ENCODE assay signal across 1 cellular context in the genomic region with DNA sequence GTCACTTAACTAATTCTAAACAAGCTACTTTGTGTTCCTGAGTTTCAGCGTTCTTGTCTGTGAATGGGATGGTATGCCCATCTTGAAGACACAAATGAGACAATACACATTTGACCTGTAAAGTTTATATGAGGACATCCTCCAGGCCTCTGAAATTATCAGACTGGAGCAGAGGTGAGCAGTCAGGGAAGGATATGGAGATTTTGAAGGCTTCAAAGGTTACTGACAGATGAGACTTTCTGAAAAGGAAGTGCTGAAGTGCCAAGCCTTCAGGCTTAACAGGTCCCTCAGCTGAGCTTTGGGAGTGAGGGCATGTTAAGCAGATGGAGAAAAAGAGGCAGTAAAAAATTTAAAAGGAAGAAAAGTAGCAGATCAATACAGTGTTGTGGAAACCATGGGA.
TF ChIP-seq lines count a peak whose summit lies in the region.

No MANE protein-coding gene starts in this region.

TF ChIP-seq in IMR-90, 13 proteins besides CTCF, POLR2A, EP300 and RAD21 (continued from another document):
- TF ChIP-seq, protein P1, sequence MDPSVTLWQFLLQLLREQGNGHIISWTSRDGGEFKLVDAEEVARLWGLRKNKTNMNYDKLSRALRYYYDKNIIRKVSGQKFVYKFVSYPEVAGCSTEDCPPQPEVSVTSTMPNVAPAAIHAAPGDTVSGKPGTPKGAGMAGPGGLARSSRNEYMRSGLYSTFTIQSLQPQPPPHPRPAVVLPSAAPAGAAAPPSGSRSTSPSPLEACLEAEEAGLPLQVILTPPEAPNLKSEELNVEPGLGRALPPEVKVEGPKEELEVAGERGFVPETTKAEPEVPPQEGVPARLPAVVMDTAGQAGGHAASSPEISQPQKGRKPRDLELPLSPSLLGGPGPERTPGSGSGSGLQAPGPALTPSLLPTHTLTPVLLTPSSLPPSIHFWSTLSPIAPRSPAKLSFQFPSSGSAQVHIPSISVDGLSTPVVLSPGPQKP (IDR thresholded peaks at IDR 0.05; ENCODE audit: borderline replicate concordance, low read depth, low read length), result no peak
- TF ChIP-seq NFE2L2 (IDR thresholded peaks at IDR 0.05; ENCODE audit: low read depth, low read length) (no peak), MAZ (IDR thresholded peaks at IDR 0.05; ENCODE audit: borderline replicate concordance, low read depth, low read length) (no peak), FOS (IDR thresholded peaks at IDR 0.05; ENCODE audit: low read depth, low read length) (no peak), SMC3 (IDR thresholded peaks at IDR 0.05; ENCODE audit: low read depth, low read length) (no peak), MAFK (IDR thresholded peaks at IDR 0.05; ENCODE audit: low read depth, low read length) (no peak)
